Comparison of ENCODE assay signal across 1 cellular context in genomic region chr4:23877758-23878229, GRCh38.
TF ChIP-seq lines count a peak whose summit lies in the region.

No MANE protein-coding gene starts in this region.

TF ChIP-seq in HepG2, 621 proteins besides CTCF, POLR2A, EP300 and RAD21 (continued from another document and continues in another):
- no peak for TF ChIP-seq ZNF597 (CRISPR knock-in tag; IDR thresholded peaks at IDR 0.05)
- peak; percentile 94; the same call in 1 of the 2 replicates for TF ChIP-seq GATA4 (IDR thresholded peaks at IDR 0.05; ENCODE audit: borderline replicate concordance, low read depth)
- TF ChIP-seq ZNF841 (CRISPR knock-in tag; IDR thresholded peaks at IDR 0.05; ENCODE audit: borderline replicate concordance), result no peak
- TF ChIP-seq TIGD3 (CRISPR knock-in tag; IDR thresholded peaks at IDR 0.05; ENCODE audit: borderline replicate concordance), result no peak
- TF ChIP-seq HIVEP1 (CRISPR knock-in tag; IDR thresholded peaks at IDR 0.05), result no peak
- TF ChIP-seq ZNF883 (CRISPR knock-in tag; IDR thresholded peaks at IDR 0.05; ENCODE audit: not compliant biosample characterization), result no peak
- no peak for TF ChIP-seq KLF11 (CRISPR knock-in tag; IDR thresholded peaks at IDR 0.05)
- no peak for TF ChIP-seq ZNF556 (CRISPR knock-in tag; IDR thresholded peaks at IDR 0.05; ENCODE audit: borderline replicate concordance)
- TF ChIP-seq SMAD3 (CRISPR knock-in tag; IDR thresholded peaks at IDR 0.05), result peak; percentile 59; the same call in 1 of the 2 replicates
- TF ChIP-seq TEAD2 (CRISPR knock-in tag; IDR thresholded peaks at IDR 0.05), result no peak
- TF ChIP-seq XRCC5 (optimal IDR thresholded peaks at IDR 0.05; ENCODE audit: low read length), result peak; percentile 39
- TF ChIP-seq ZBTB1 (CRISPR knock-in tag; IDR thresholded peaks at IDR 0.05; ENCODE audit: borderline replicate concordance), result no peak
- peak; percentile 95 for TF ChIP-seq JUN (CRISPR knock-in tag; IDR thresholded peaks at IDR 0.05)
- 0 out of 2 replicates have a peak, but pooled peaks have one; percentile 47 for TF ChIP-seq SALL2 (CRISPR knock-in tag; IDR thresholded peaks at IDR 0.05)
- TF ChIP-seq ARNT2 (CRISPR knock-in tag; IDR thresholded peaks at IDR 0.05; ENCODE audit: low read depth), result 0 out of 2 replicates have a peak, but pooled peaks have one; percentile 28
- no peak for TF ChIP-seq ZSCAN12 (CRISPR knock-in tag; IDR thresholded peaks at IDR 0.05)
- peak; percentile 11; the same call in 1 of the 2 replicates for TF ChIP-seq STAG1 (CRISPR knock-in tag; IDR thresholded peaks at IDR 0.05)
- TF ChIP-seq ESRRA (CRISPR knock-in tag; IDR thresholded peaks at IDR 0.05; ENCODE audit: low read depth), result no peak
- TF ChIP-seq ZZZ3 (CRISPR knock-in tag; IDR thresholded peaks at IDR 0.05; ENCODE audit: borderline replicate concordance), result no peak
- TF ChIP-seq BCL6 (CRISPR knock-in tag; IDR thresholded peaks at IDR 0.05), result peak; percentile 78
- TF ChIP-seq KLF16 (CRISPR knock-in tag; IDR thresholded peaks at IDR 0.05), result peak in 1 of 2 experiments; percentile 36; a peak in 1 of 4 replicates
- TF ChIP-seq ISL2 (CRISPR knock-in tag; IDR thresholded peaks at IDR 0.05), result peak; percentile 95
- no peak for TF ChIP-seq KLF13 (CRISPR knock-in tag; IDR thresholded peaks at IDR 0.05)
- TF ChIP-seq ZNF83 (CRISPR knock-in tag; IDR thresholded peaks at IDR 0.05; ENCODE audit: borderline replicate concordance), result no peak
- TF ChIP-seq PITX1 (CRISPR knock-in tag; IDR thresholded peaks at IDR 0.05), result peak; percentile 85
- peak; percentile 26; the same call in 1 of the 2 replicates for TF ChIP-seq ATF7-NPFF (CRISPR knock-in tag; IDR thresholded peaks at IDR 0.05; ENCODE audit: low read depth)
- peak; percentile 69; the same call in 1 of the 2 replicates for TF ChIP-seq ZNF615 (CRISPR knock-in tag; IDR thresholded peaks at IDR 0.05; ENCODE audit: borderline replicate concordance)
- TF ChIP-seq HOXA3 (CRISPR knock-in tag; IDR thresholded peaks at IDR 0.05), result peak; percentile 80
- peak; percentile 97 for TF ChIP-seq JUNB (CRISPR knock-in tag; IDR thresholded peaks at IDR 0.05; ENCODE audit: borderline replicate concordance)
- TF ChIP-seq TFAP4 (IDR thresholded peaks at IDR 0.05; ENCODE audit: borderline replicate concordance, low read depth), result peak; percentile 86
- TF ChIP-seq ZFP90 (CRISPR knock-in tag; IDR thresholded peaks at IDR 0.05; ENCODE audit: borderline replicate concordance), result peak; percentile 43; the same call in 1 of the 2 replicates
- peak; percentile 77 for TF ChIP-seq TARDBP (CRISPR knock-in tag; IDR thresholded peaks at IDR 0.05)
- TF ChIP-seq ZBTB40 (IDR thresholded peaks at IDR 0.05), result no peak
- no peak for TF ChIP-seq ZBTB40 (CRISPR knock-in tag; IDR thresholded peaks at IDR 0.05)
- peak; percentile 91 for TF ChIP-seq SOX13 (IDR thresholded peaks at IDR 0.05)
- peak in 1 of 2 experiments; percentile 97; a peak in 2 of 4 replicates for TF ChIP-seq SOX13 (CRISPR knock-in tag; conservative IDR thresholded peaks at IDR 0.05 in 1 of 2, IDR thresholded peaks at IDR 0.05 in 1 of 2)
- TF ChIP-seq IKZF5 (CRISPR knock-in tag; IDR thresholded peaks at IDR 0.05), result peak; percentile 70
- TF ChIP-seq HNF4A (CRISPR knock-in tag; IDR thresholded peaks at IDR 0.05), result peak; percentile 80
- TF ChIP-seq MTF1 (CRISPR knock-in tag; IDR thresholded peaks at IDR 0.05), result no peak
- no peak for TF ChIP-seq ZBTB38 (CRISPR knock-in tag; IDR thresholded peaks at IDR 0.05)
- TF ChIP-seq ZBTB26 (CRISPR knock-in tag; IDR thresholded peaks at IDR 0.05; ENCODE audit: borderline replicate concordance), result no peak
- no peak for TF ChIP-seq ZSCAN20 (CRISPR knock-in tag; IDR thresholded peaks at IDR 0.05; ENCODE audit: borderline replicate concordance)
- no peak for TF ChIP-seq ZSCAN25 (CRISPR knock-in tag; IDR thresholded peaks at IDR 0.05)
- TF ChIP-seq SKI (IDR thresholded peaks at IDR 0.05; ENCODE audit: partially characterized antibody), result peak; percentile 58
- TF ChIP-seq ZNF414 (CRISPR knock-in tag; IDR thresholded peaks at IDR 0.05), result no peak
- no peak for TF ChIP-seq NCOA5 (CRISPR knock-in tag; IDR thresholded peaks at IDR 0.05)
- TF ChIP-seq ZNF564 (CRISPR knock-in tag; IDR thresholded peaks at IDR 0.05), result no peak
- 0 out of 2 replicates have a peak, but pooled peaks have one; percentile 64 for TF ChIP-seq HNF1A (IDR thresholded peaks at IDR 0.05; ENCODE audit: low read depth)
- TF ChIP-seq HNF1A (CRISPR knock-in tag; IDR thresholded peaks at IDR 0.05; ENCODE audit: borderline replicate concordance), result peak; percentile 75; the same call in 1 of the 2 replicates
